28 cellular contexts compared by ENCODE assay signal in genomic region chr16:57785385-57785784, GRCh38.
"Had no signal": no experiment of that assay in that cellular context is flagged by ENCODE, and none has a peak within 500 bp of the region (broad histone marks: within the 10 kb centered on the region; RNA-seq: fewer than 3 reads in every experiment).

No MANE protein-coding gene starts in this region.

- H3K27ac ChIP-seq: neutrophil, parathyroid adenoma, transverse colon, upper lobe of right lung had no signal

- H3K36me3 ChIP-seq: neutrophil, transverse colon had no signal

- H3K27ac Mint-ChIP-seq: mesothelial cell of epicardium, nephron, progenitor cell of endocrine pancreas had no signal

- DNase-seq: hippocampal formation; kidney; left ventricle myocardium inferior; mesendoderm; naive B cell; occipital lobe; retina; stimulated activated CD4-positive, alpha-beta T cell treated with anti-CD3 and anti-CD28 coated beads, Interleukin-12 subunit alpha, Interleukin-12 subunit beta, amount 100 ng/mL, for 4 hours; stimulated activated CD4-positive, alpha-beta T cell treated with anti-CD3 and anti-CD28 coated beads, Interleukin-15, amount 100 ng/mL, for 24 hours; stimulated activated CD4-positive, alpha-beta T cell treated with anti-CD3 and anti-CD28 coated beads, Interleukin-2, amount 100 ng/mL, for 24 hours; stimulated activated CD4-positive, alpha-beta T cell treated with anti-CD3 and anti-CD28 coated beads, Interleukin-4, amount 100 ng/mL, for 1 hour; stimulated activated naive CD4-positive, alpha-beta T cell; stomach; testis; thyroid gland; transverse colon; upper lobe of right lung had no signal

- H3K4me3 Mint-ChIP-seq: mesothelial cell of epicardium, naive B cell, nephron, neural crest cell had no signal

- FAIRE-seq: kidney, urothelium cell line had no signal

- H3K4me1 Mint-ChIP-seq: naive B cell had no signal

- H2AFZ ChIP-seq: parathyroid adenoma had no signal

- H3K9me3 ChIP-seq: left ventricle myocardium inferior, neutrophil, stomach, testis, thyroid gland, transverse colon, upper lobe of right lung had no signal

- ATAC-seq: right cardiac atrium, sciatic nerve, upper lobe of right lung had no signal

- H3K4me1 ChIP-seq: parathyroid adenoma had no signal

- H3K27me3 ChIP-seq: neutrophil, stomach, testis, thyroid gland, transverse colon, upper lobe of right lung had no signal

- H3K36me3 Mint-ChIP-seq: naive B cell had no signal

- H3K27me3 Mint-ChIP-seq: naive B cell had no signal

- H3K9me3 Mint-ChIP-seq: mesothelial cell of epicardium, naive B cell, nephron, neural crest cell had no signal

- H3K9ac ChIP-seq: parathyroid adenoma had no signal

- H3K4me3 ChIP-seq: left ventricle myocardium inferior, lung, skin epidermis, stomach, testis, thyroid gland, transverse colon, upper lobe of right lung had no signal
